ENCODE assay signal across 8 cellular contexts in genomic region chr3:3109407-3110298, GRCh38. TPM values are rescaled to one million over a fixed set of nuclear protein-coding genes. Genes with fewer than 3 reads are reported as not detected.
DNase-seq lines count a peak whose midpoint lies in the region; ATAC-seq and TF ChIP-seq lines count a peak whose summit lies in the region.

No MANE protein-coding gene starts in this region.

- H3K23ac ChIP-seq in H9 (ENCODE audit: insufficient read length, low read depth, low read length), result no peak overlapping the region

- no peaks in the 10 kb centered on the region for H4K20me1 ChIP-seq in H9 (ENCODE audit: control insufficient read depth, insufficient read depth, insufficient read length)
- H4K20me1 ChIP-seq in PC-3 (ENCODE audit: low read length), result no peaks in the 10 kb centered on the region

- no peaks in the 10 kb centered on the region for H3K79me2 ChIP-seq in H9 (ENCODE audit: insufficient read depth, low read length)
- H3K79me2 ChIP-seq in PC-3 (ENCODE audit: low read length), result no peaks in the 10 kb centered on the region

- no peak overlapping the region for H4K5ac ChIP-seq in H9 (ENCODE audit: insufficient read length, low read depth, low read length)

- H3K36me3 Mint-ChIP-seq in H9 (ENCODE audit: insufficient read depth in 1 of 3, low read depth in 3 of 3), result no peaks in the 10 kb centered on the region

- H3K27me3 ChIP-seq in H9 (ENCODE audit: insufficient read depth, low read length), result no peaks in the 10 kb centered on the region
- H3K27me3 ChIP-seq in PC-3 (ENCODE audit: low read length), result peaks cover 18% of the 10 kb centered on the region; the same call in 1 of the 2 replicates

- TF ChIP-seq CTCF in H9 (conservative IDR thresholded peaks at IDR 0.05), result no peak
- TF ChIP-seq CTCF in mucosa of descending colon (IDR thresholded peaks at IDR 0.05), result no peak
- no peak for TF ChIP-seq CTCF in PC-3 (conservative IDR thresholded peaks at IDR 0.05; ENCODE audit: low read depth, low read length)

- no peak overlapping the region; a peak in 1 of 5 replicates for H3K4me3 Mint-ChIP-seq in H9

- peak overlapping the region; percentile 23 for H3K18ac ChIP-seq in H9 (ENCODE audit: insufficient read length, low read depth, low read length)

- H2BK12ac ChIP-seq in H9 (ENCODE audit: insufficient read length, low read depth, low read length), result no peak overlapping the region

- WGBS in H9 (ENCODE audit: extremely low coverage, insufficient read length, low lambda C conversion rate), result no CpG with 5 or more reads among the region's 11 CpGs

- H3K4me2 ChIP-seq in H9 (ENCODE audit: insufficient read depth, insufficient read length, low read length) (no peak overlapping the region), PC-3 (ENCODE audit: low read length) (no peak overlapping the region)

- peak; percentile 57 for ATAC-seq in GM18909 (IDR thresholded peaks at IDR 0.05; ENCODE audit: poor library complexity, unreplicated experiment)
- peak; percentile 8 for ATAC-seq in mucosa of descending colon
- ATAC-seq in PC-3, result no peak
- no peak for ATAC-seq in sciatic nerve

- no TSS peak for BruUV-seq in PC-3 (replicated peaks; lab: Mats Ljungman, UMichigan)

- no peaks in the 10 kb centered on the region for H3K9me2 ChIP-seq in PC-3 (replicated peaks; ENCODE audit: low read length)

- 0 out of 7 replicates have a peak overlapping the region, but pooled peaks of 1 of the 3 experiments have one; percentile 31 for H3K27ac Mint-ChIP-seq in H9

- H2BK15ac ChIP-seq in H9 (ENCODE audit: low read depth, low read length), result no peak overlapping the region

- no peak overlapping the region for H4K8ac ChIP-seq in H9 (replicated peaks; ENCODE audit: insufficient read length, low read depth, low read length)

- no peak overlapping the region for H3K4me3 ChIP-seq in mucosa of descending colon
- no peak overlapping the region for H3K4me3 ChIP-seq in PC-3 (ENCODE audit: low read length)

- H3K56ac ChIP-seq in H9 (ENCODE audit: insufficient read length, low read depth, low read length), result no peak overlapping the region

- H2AFZ ChIP-seq in H9 (ENCODE audit: low read length) (no peak overlapping the region), PC-3 (ENCODE audit: low read length) (no peak overlapping the region)

- H3K27me3 Mint-ChIP-seq in H9 (ENCODE audit: low read depth), result no peaks in the 10 kb centered on the region

- H3K27ac ChIP-seq in H9 (ENCODE audit: insufficient read length, low read depth, low read length), result no peak overlapping the region
- no peak overlapping the region for H3K27ac ChIP-seq in PC-3 (ENCODE audit: low read length)

- POLR2A ChIA-PET in PC-3 (lab: Charles Lee; ENCODE audit: unreplicated experiment), result no interaction called here

- no peak overlapping the region for H2BK120ac ChIP-seq in H9 (ENCODE audit: low read depth, low read length, poor library complexity, severe bottlenecking)

- H3K9ac ChIP-seq in H9 (ENCODE audit: extremely low read depth, insufficient read length, low read length) (no peak overlapping the region), PC-3 (ENCODE audit: low read length) (no peak overlapping the region)

- H3K23me2 ChIP-seq in H9 (ENCODE audit: insufficient read length, low read depth, low read length, poor library complexity, severe bottlenecking), result no peaks in the 10 kb centered on the region

- no peaks in the 10 kb centered on the region for H3K9me3 Mint-ChIP-seq in H9

- H3K36me3 ChIP-seq in mucosa of descending colon (ENCODE audit: low read depth) (no peaks in the 10 kb centered on the region), PC-3 (ENCODE audit: low read depth, low read length) (no peaks in the 10 kb centered on the region)

- no peak overlapping the region for H2BK5ac ChIP-seq in H9 (ENCODE audit: insufficient read length, low read length)

- H2AK5ac ChIP-seq in H9 (ENCODE audit: insufficient read length, low read length), result no peak overlapping the region

- DNase-seq in H9 (no peak), NCI-H146 treated with DMSO at 0.1 percent for 48 hours (lab: John Stamatoyannopoulos, UW; ENCODE audit: unreplicated experiment) (peak; percentile 28), mucosa of descending colon (no peak), PC-3 (no peak), LoVo (ENCODE audit: low spot score) (no peak), sciatic nerve (ENCODE audit: low spot score) (no peak), NCI-H2227 treated with DMSO at 0.1 percent for 48 hours (lab: John Stamatoyannopoulos, UW) (no peak)

- intact Hi-C loops in mucosa of descending colon (cut with DNase I, micrococcal nuclease) (no loop called here), PC-3 (cut with micrococcal nuclease) (no loop called here), sciatic nerve (cut with DNase I) (no loop called here)

- no peak overlapping the region for H2BK20ac ChIP-seq in H9 (ENCODE audit: low read depth, low read length, poor library complexity, severe bottlenecking)

- H3K4me1 Mint-ChIP-seq in H9, result peaks cover 21 to 25% of the 10 kb centered on the region in 2 experiments

- no peaks in the 10 kb centered on the region for H3K79me1 ChIP-seq in H9 (ENCODE audit: insufficient read depth, low read depth, low read length, poor library complexity, severe bottlenecking)

- H3K4ac ChIP-seq in H9 (ENCODE audit: low read depth, low read length), result no peak overlapping the region

- no peaks in the 10 kb centered on the region; the same call in 1 of the 2 replicates for H3K4me1 ChIP-seq in H9 (ENCODE audit: insufficient read depth, low read length)
- no peaks in the 10 kb centered on the region for H3K4me1 ChIP-seq in mucosa of descending colon (ENCODE audit: low read depth)
- no peaks in the 10 kb centered on the region for H3K4me1 ChIP-seq in PC-3 (ENCODE audit: insufficient read depth, low read length)

- H3K14ac ChIP-seq in H9 (ENCODE audit: insufficient read depth, low read length), result peak overlapping the region; percentile 0; the same call in 1 of the 2 replicates

- no peak overlapping the region for H4K91ac ChIP-seq in H9 (ENCODE audit: insufficient read length, low read depth, low read length)

- H3K9me3 ChIP-seq in H9 (ENCODE audit: control insufficient read depth, low read depth, low read length) (no peaks in the 10 kb centered on the region), mucosa of descending colon (no peaks in the 10 kb centered on the region), PC-3 (ENCODE audit: low read length) (no peaks in the 10 kb centered on the region)

- no peak overlapping the region for H3T11ph ChIP-seq in H9 (ENCODE audit: low read length)

- H3F3A ChIP-seq in PC-3 (ENCODE audit: low read length, unreplicated experiment), result no peaks in the 10 kb centered on the region

- CTCF ChIA-PET in PC-3 (lab: Charles Lee), result no interaction called here

RNA-seq across cellular contexts. Expression of gene IL5RA, which starts 0.5 kb away (rescaled TPM):
- total RNA-seq in H9 (2021), result not detected in 2 replicates
- total RNA-seq in mucosa of descending colon, result under 1 TPM; 0.14 to 0.57 (median 0.24) TPM
- total RNA-seq in PC-3 (2014; rRNA removed), result not detected in 2 replicates
- 0.49 TPM for total RNA-seq in sciatic nerve

RNA-seq across cellular contexts. Expression of gene TRNT1, which starts 17.1 kb away (rescaled TPM):
- total RNA-seq in H9 (2021) (49.2 and 50.1 TPM in 2 replicates), mucosa of descending colon (10 to 100 TPM; 21.5 to 25.1 (median 24.3) TPM), PC-3 (2014; rRNA removed) (26.2 and 33.2 TPM in 2 replicates), sciatic nerve (20.8 TPM)

Comparison
In these comparisons a context has a peak if more than half of its experiments do, and no peak if none do; other contexts are left out.
1. ATAC-seq: peak in GM18909 (single experiment) and mucosa of descending colon (single experiment); none in PC-3 (single experiment) and sciatic nerve (single experiment).